Comparison of ENCODE assay signal across 25 cellular contexts in the genomic region with DNA sequence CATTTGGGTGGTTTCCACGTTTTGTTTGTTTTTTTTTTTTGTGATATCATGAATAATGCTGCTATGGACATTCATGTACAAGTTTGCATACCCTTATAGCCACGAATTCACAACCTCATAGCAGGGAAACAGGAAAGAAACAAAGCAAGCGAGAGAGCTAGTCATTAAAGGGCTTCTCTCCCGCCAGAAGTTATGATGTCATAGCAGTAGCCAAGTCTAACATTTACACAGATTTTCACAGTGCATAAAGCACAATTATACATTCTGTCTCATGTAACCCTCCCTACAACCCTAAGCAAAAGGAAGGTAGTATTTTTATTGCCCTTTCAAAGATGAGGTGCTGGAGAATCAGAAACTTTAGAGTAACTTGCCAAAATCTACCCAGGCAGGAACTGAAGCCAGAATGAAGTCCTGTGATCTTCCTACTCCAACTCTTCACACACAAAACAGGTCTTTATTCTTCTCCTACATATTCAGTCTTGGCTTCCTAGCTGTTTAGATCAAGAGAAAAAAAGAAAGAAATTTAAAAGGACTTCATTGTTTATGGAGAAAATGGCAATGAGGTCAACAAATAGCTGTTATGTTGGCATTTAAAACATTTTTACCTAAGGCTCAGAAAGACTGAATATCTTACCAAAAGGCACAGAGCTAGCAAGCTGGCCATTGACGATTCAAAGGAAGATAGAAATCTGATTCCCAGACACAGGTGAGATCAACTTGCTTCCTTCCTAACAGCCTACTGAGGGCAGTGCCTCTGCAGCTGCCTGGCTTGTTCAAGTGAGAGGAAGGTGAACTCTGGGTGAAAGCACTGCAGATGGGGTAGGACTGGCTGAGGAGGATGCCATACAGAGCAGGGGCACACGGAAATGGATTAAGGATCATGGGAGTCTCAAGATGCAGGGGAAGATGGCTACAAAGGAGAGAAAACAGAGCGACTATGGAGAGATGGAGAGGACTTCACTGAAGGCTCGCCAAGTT.
"Had no signal": no experiment of that assay in that cellular context is flagged by ENCODE, and none has a peak within 500 bp of the region (broad histone marks: within the 10 kb centered on the region; RNA-seq: fewer than 3 reads in every experiment).

No MANE protein-coding gene starts in this region.

- H3K4me3 Mint-ChIP-seq: activated T-cell treated with anti-CD3 and anti-CD28 coated beads, Interleukin-2, amount 50 U/mL, for 24 hours; central memory CD8-positive, alpha-beta T cell; dendritic cell treated with granulocyte-macrophage colony-stimulating factor and Interleukin-4, amounts not matched to agents 40 ng/mL and 50 ng/mL, for 4 days; endodermal cell; natural killer cell treated with Interleukin-12 subunit alpha and Interleukin-12 subunit beta and Interleukin-15 and Interleukin-18, amount 100 ng/mL, for 72 hours; T-helper 17 cell; type B pancreatic cell had no signal

- H3K27me3 ChIP-seq: uterus had no signal

- H3K27ac ChIP-seq: lower lobe of right lung, thoracic aorta, uterus, WERI-Rb-1 had no signal

- H3K9me3 Mint-ChIP-seq: natural killer cell treated with Interleukin-12 subunit alpha and Interleukin-12 subunit beta and Interleukin-15 and Interleukin-18, amount 100 ng/mL, for 72 hours; type B pancreatic cell had no signal

- H3K27ac Mint-ChIP-seq: activated T-cell treated with anti-CD3 and anti-CD28 coated beads, Interleukin-2, amount 50 U/mL, for 24 hours; dendritic cell treated with granulocyte-macrophage colony-stimulating factor and Interleukin-4, amounts not matched to agents 40 ng/mL and 50 ng/mL, for 4 days; endodermal cell; natural killer cell treated with Interleukin-12 subunit alpha and Interleukin-12 subunit beta and Interleukin-15 and Interleukin-18, amount 100 ng/mL, for 72 hours; T-helper 17 cell; type B pancreatic cell had no signal

- H3K4me3 ChIP-seq: lower lobe of right lung, mucosa of descending colon, thoracic aorta, uterus had no signal

- H3K9me3 ChIP-seq: lower lobe of right lung, thoracic aorta, uterus had no signal

- DNase-seq: activated CD4-positive, alpha-beta T cell treated with anti-CD3 and anti-CD28 coated beads for 48 hours; activated CD4-positive, alpha-beta T cell treated with anti-CD3 and anti-CD28 coated beads, Interleukin-2, amount 50 U/mL, for 48 hours; activated CD8-positive, alpha-beta memory T cell treated with anti-CD3 and anti-CD28 coated beads, Interleukin-2, amount 50 U/mL, for 4 hours; activated gamma-delta T cell; activated naive CD4-positive, alpha-beta T cell treated with anti-CD3 and anti-CD28 coated beads, Interleukin-2, amount 50 U/mL, for 16 hours; activated T-cell treated with anti-CD3 and anti-CD28 coated beads, Interleukin-2, amount 50 U/mL, for 24 hours; amygdala; endodermal cell; kidney glomerular epithelial cell; lower lobe of right lung; mucosa of descending colon; posterior cingulate gyrus; right cardiac atrium; stimulated activated CD4-positive, alpha-beta T cell treated with anti-CD3 and anti-CD28 coated beads, Interleukin-12 subunit alpha, Interleukin-12 subunit beta, amount 100 ng/mL, for 4 hours; stimulated activated CD4-positive, alpha-beta T cell treated with anti-CD3 and anti-CD28 coated beads, Interleukin-4, amount 100 ng/mL, for 1 hour; stimulated activated naive CD8-positive, alpha-beta T cell treated with anti-CD3 and anti-CD28 coated beads, Interleukin-15, Interleukin-2, amounts not matched to agents 100 U/mL and 50 U/mL, for 24 hours; T-helper 17 cell; T1000; uterus; WERI-Rb-1 had no signal

- H3K36me3 Mint-ChIP-seq: natural killer cell treated with Interleukin-12 subunit alpha and Interleukin-12 subunit beta and Interleukin-15 and Interleukin-18, amount 100 ng/mL, for 72 hours; type B pancreatic cell had no signal

- H3K36me3 ChIP-seq: lower lobe of right lung, thoracic aorta, uterus, WERI-Rb-1 had no signal

- H3K4me1 ChIP-seq: lower lobe of right lung, uterus had no signal

- H3K4me1 Mint-ChIP-seq: central memory CD8-positive, alpha-beta T cell had no signal
